28 cellular contexts compared by ENCODE assay signal in genomic region chr4:112531146-112531545, GRCh38. TPM values are rescaled to one million over a fixed set of nuclear protein-coding genes. Genes with fewer than 3 reads are reported as not detected.
"Had no signal": no experiment of that assay in that cellular context is flagged by ENCODE, and none has a peak within 500 bp of the region (broad histone marks: within the 10 kb centered on the region; RNA-seq: fewer than 3 reads in every experiment).

No MANE protein-coding gene starts in this region.

- H3K9ac ChIP-seq: neural progenitor cell had no signal

- DNase-seq: effector memory CD4-positive, alpha-beta T cell; glutamatergic neuron; kidney; left colon; left ventricle myocardium superior; mesenchymal stem cell; midbrain; nucleus accumbens; ovary; sigmoid colon; small intestine; stimulated activated CD4-positive, alpha-beta T cell treated with anti-CD3 and anti-CD28 coated beads, Interleukin-12 subunit alpha, Interleukin-12 subunit beta, amount 100 ng/mL, for 4 hours; stimulated activated naive CD4-positive, alpha-beta T cell; stomach; substantia nigra; transverse colon had no signal

- H3K4me3 Mint-ChIP-seq: natural killer cell treated with Interleukin-12 subunit alpha and Interleukin-12 subunit beta and Interleukin-15 and Interleukin-18, amount 100 ng/mL, for 72 hours; neural progenitor cell had no signal

- H3K4me2 ChIP-seq: neural progenitor cell had no signal

- H3K9me3 ChIP-seq: gastroesophageal sphincter, right atrium auricular region, sigmoid colon, stomach, thoracic aorta, transverse colon had no signal

- H3K27ac ChIP-seq: gastroesophageal sphincter, neural progenitor cell, ovary, right atrium auricular region, sigmoid colon, stomach, thoracic aorta, transverse colon had no signal

- H3K36me3 ChIP-seq: gastroesophageal sphincter, neural progenitor cell, ovary, right atrium auricular region, sigmoid colon, stomach, thoracic aorta, transverse colon had no signal

- H3K4me3 ChIP-seq: gastroesophageal sphincter, lung, neural progenitor cell, ovary, right atrium auricular region, sigmoid colon, stomach, thoracic aorta, transverse colon had no signal

- ATAC-seq: esophagus mucosa; gastroesophageal sphincter; left colon; left ventricle myocardium superior; natural killer cell treated with Interleukin-12 subunit alpha and Interleukin-12 subunit beta and Interleukin-15 and Interleukin-18, amount 100 ng/mL, for 72 hours had no signal

- H3K27me3 ChIP-seq: ovary, right atrium auricular region had no signal

- H3K36me3 Mint-ChIP-seq: natural killer cell treated with Interleukin-12 subunit alpha and Interleukin-12 subunit beta and Interleukin-15 and Interleukin-18, amount 100 ng/mL, for 72 hours; neural progenitor cell had no signal

- H3K27ac Mint-ChIP-seq: natural killer cell treated with Interleukin-12 subunit alpha and Interleukin-12 subunit beta and Interleukin-15 and Interleukin-18, amount 100 ng/mL, for 72 hours; neural progenitor cell had no signal

- H3K4me1 ChIP-seq: gastroesophageal sphincter, neural progenitor cell, right atrium auricular region, sigmoid colon, stomach, transverse colon had no signal

- H3K9me3 Mint-ChIP-seq: natural killer cell treated with Interleukin-12 subunit alpha and Interleukin-12 subunit beta and Interleukin-15 and Interleukin-18, amount 100 ng/mL, for 72 hours; neural progenitor cell had no signal

- H2AFZ ChIP-seq: neural progenitor cell had no signal

- FAIRE-seq: endometrium, kidney, small intestine had no signal

RNA-seq across cellular contexts. Expression of gene NEUROG2, which starts 15.2 kb away (rescaled TPM):
- total RNA-seq: esophagus mucosa; fibroblast of lung; fibroblast of villous mesenchyme; gastroesophageal sphincter; kidney; left colon; left ventricle myocardium superior; lung; natural killer cell treated with Interleukin-12 subunit alpha and Interleukin-12 subunit beta and Interleukin-15 and Interleukin-18, amount 100 ng/mL, for 72 hours; ovary; posterior vena cava; right atrium auricular region; sigmoid colon; stomach; thoracic aorta; transverse colon; urinary bladder had no signal
- polyA plus RNA-seq: fibroblast of lung, lung, ovary, sigmoid colon, small intestine, stomach, urinary bladder had no signal
